ENCODE assay signal across 1 cellular context in the genomic region with DNA sequence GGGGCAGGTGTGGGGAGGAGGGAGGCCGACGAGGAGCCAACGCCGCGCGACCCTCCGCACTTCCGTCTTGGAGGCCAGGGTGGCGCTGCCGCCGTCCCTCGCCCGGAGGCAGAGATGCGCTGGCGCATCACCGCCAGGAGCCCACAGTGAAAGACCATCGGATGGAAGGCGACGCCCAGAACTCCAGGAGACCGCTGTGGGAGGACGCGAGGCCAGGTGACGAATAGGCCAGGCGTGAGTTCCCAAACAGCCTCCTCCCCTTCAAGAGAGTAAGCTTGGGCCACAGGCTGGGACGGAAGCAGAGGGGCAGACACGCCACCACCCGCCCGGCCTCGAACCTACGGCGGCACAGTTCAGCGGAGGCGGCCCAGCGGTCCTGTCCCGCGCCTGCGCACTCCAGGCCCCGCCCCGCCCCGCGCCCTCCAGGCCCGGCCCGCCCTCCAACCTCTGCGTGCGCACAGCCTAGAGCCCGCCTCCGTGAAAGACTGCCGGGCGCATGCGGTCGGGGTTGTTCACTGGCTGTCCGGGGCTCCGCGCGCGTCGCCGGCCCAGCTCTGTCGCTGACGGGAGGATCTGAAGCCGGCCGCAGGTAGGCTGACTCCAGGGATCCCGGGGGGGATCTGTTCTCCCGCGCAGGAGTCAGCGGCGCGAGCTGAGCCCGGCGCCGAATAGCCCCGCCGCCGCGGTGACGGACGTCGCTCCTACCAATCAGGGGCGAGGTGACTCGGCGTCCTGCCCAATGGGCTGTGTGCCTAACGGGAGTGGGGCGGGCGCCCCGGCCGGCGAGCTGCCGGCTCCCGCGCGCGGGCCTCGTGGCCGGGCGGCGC.
TF ChIP-seq lines count a peak whose summit lies in the region.

A gene with protein sequence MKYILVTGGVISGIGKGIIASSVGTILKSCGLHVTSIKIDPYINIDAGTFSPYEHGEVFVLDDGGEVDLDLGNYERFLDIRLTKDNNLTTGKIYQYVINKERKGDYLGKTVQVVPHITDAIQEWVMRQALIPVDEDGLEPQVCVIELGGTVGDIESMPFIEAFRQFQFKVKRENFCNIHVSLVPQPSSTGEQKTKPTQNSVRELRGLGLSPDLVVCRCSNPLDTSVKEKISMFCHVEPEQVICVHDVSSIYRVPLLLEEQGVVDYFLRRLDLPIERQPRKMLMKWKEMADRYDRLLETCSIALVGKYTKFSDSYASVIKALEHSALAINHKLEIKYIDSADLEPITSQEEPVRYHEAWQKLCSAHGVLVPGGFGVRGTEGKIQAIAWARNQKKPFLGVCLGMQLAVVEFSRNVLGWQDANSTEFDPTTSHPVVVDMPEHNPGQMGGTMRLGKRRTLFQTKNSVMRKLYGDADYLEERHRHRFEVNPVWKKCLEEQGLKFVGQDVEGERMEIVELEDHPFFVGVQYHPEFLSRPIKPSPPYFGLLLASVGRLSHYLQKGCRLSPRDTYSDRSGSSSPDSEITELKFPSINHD (plus strand): TSS at position 456 of the 827 bp plus-strand sequence. CDS start 3,595 bp downstream, outside the sequence.

TF ChIP-seq in K562, 482 proteins besides CTCF, POLR2A, EP300 and RAD21 (continued from another document and continues in another):
- TF ChIP-seq, protein P1, sequence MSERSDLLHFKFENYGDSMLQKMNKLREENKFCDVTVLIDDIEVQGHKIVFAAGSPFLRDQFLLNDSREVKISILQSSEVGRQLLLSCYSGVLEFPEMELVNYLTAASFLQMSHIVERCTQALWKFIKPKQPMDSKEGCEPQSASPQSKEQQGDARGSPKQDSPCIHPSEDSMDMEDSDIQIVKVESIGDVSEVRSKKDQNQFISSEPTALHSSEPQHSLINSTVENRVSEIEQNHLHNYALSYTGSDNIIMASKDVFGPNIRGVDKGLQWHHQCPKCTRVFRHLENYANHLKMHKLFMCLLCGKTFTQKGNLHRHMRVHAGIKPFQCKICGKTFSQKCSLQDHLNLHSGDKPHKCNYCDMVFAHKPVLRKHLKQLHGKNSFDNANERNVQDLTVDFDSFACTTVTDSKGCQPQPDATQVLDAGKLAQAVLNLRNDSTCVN (CRISPR knock-in tag; IDR thresholded peaks at IDR 0.05) = no peak
- TF ChIP-seq ETV1 (tag; conservative IDR thresholded peaks at IDR 0.05; ENCODE audit: low read depth) (peak; percentile 34; the same call in 1 of the 2 replicates), CBX1 (IDR thresholded peaks at IDR 0.05; ENCODE audit: low read depth) (peak; percentile 87; the same call in 1 of the 2 replicates), E2F3 (CRISPR knock-in tag; IDR thresholded peaks at IDR 0.05) (peak; percentile 90), SP2 (IDR thresholded peaks at IDR 0.05; ENCODE audit: extremely low read depth, low read depth, low read length, poor library complexity, severe bottlenecking) (peak; percentile 85), MAZ (CRISPR knock-in tag; conservative IDR thresholded peaks at IDR 0.05 in 1 of 2, IDR thresholded peaks at IDR 0.05 in 1 of 2) (peak; percentile 52 to 64; a peak in 3 of 4 replicates), SMAD1 (IDR thresholded peaks at IDR 0.05; ENCODE audit: low read depth, low read length, partially characterized antibody) (peak; percentile 75), CREB1 (IDR thresholded peaks at IDR 0.05) (peak; percentile 54), CREB1 (CRISPR knock-in tag; IDR thresholded peaks at IDR 0.05) (peak; percentile 77), ZNF253 (CRISPR knock-in tag; conservative IDR thresholded peaks at IDR 0.05) (no peak), ADNP (tag; IDR thresholded peaks at IDR 0.05) (peak; percentile 94), GATA2 (CRISPR knock-in tag; IDR thresholded peaks at IDR 0.05) (no peak), TEAD1 (CRISPR knock-in tag; IDR thresholded peaks at IDR 0.05) (peak in 1 of 2 experiments; percentile 14; a peak in 1 of 4 replicates), SUPT5H (IDR thresholded peaks at IDR 0.05) (peak; percentile 94), FOXM1 (IDR thresholded peaks at IDR 0.05; ENCODE audit: low read depth) (no peak), FOXM1 (CRISPR knock-in tag; IDR thresholded peaks at IDR 0.05; ENCODE audit: low read depth) (peak; percentile 51; the same call in 1 of the 2 replicates), NCOA6 (IDR thresholded peaks at IDR 0.05) (no peak), TAF1 (IDR thresholded peaks at IDR 0.05; ENCODE audit: control insufficient read depth, extremely low read depth, insufficient read depth, low read length, severe bottlenecking) (peak; percentile 80), RBM25 (IDR thresholded peaks at IDR 0.05; ENCODE audit: low read depth, low read length, severe bottlenecking) (peak; percentile 100), ZNF12 (CRISPR knock-in tag; IDR thresholded peaks at IDR 0.05) (peak; percentile 59; the same call in 1 of the 2 replicates), NR2C2 (CRISPR knock-in tag; IDR thresholded peaks at IDR 0.05) (no peak; the same call in none of the 2 replicates), NR2C2 (tag; IDR thresholded peaks at IDR 0.05) (peak; percentile 84), SAFB (IDR thresholded peaks at IDR 0.05; ENCODE audit: borderline replicate concordance, low read depth, low read length) (no peak), ZNF408 (CRISPR knock-in tag; IDR thresholded peaks at IDR 0.05; ENCODE audit: low read depth) (no peak), RBBP5 (IDR thresholded peaks at IDR 0.05; ENCODE audit: borderline replicate concordance, insufficient read depth, low read length, poor library complexity, severe bottlenecking) (peak; percentile 61), KDM4B (IDR thresholded peaks at IDR 0.05; ENCODE audit: borderline replicate concordance in 2 of 2, low read depth in 1 of 2) (peak in 1 of 2 experiments; percentile 36; a peak in 1 of 4 replicates), COPS2 (conservative IDR thresholded peaks at IDR 0.05) (no peak), SNRNP70 (optimal IDR thresholded peaks at IDR 0.05; ENCODE audit: low read depth, low read length) (no peak), L3MBTL2 (IDR thresholded peaks at IDR 0.05) (peak; percentile 97)
- TF ChIP-seq, protein P2, sequence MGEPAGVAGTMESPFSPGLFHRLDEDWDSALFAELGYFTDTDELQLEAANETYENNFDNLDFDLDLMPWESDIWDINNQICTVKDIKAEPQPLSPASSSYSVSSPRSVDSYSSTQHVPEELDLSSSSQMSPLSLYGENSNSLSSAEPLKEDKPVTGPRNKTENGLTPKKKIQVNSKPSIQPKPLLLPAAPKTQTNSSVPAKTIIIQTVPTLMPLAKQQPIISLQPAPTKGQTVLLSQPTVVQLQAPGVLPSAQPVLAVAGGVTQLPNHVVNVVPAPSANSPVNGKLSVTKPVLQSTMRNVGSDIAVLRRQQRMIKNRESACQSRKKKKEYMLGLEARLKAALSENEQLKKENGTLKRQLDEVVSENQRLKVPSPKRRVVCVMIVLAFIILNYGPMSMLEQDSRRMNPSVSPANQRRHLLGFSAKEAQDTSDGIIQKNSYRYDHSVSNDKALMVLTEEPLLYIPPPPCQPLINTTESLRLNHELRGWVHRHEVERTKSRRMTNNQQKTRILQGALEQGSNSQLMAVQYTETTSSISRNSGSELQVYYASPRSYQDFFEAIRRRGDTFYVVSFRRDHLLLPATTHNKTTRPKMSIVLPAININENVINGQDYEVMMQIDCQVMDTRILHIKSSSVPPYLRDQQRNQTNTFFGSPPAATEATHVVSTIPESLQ (CRISPR knock-in tag; IDR thresholded peaks at IDR 0.05) = peak; percentile 92; the same call in 1 of the 2 replicates
- TF ChIP-seq, protein P3, sequence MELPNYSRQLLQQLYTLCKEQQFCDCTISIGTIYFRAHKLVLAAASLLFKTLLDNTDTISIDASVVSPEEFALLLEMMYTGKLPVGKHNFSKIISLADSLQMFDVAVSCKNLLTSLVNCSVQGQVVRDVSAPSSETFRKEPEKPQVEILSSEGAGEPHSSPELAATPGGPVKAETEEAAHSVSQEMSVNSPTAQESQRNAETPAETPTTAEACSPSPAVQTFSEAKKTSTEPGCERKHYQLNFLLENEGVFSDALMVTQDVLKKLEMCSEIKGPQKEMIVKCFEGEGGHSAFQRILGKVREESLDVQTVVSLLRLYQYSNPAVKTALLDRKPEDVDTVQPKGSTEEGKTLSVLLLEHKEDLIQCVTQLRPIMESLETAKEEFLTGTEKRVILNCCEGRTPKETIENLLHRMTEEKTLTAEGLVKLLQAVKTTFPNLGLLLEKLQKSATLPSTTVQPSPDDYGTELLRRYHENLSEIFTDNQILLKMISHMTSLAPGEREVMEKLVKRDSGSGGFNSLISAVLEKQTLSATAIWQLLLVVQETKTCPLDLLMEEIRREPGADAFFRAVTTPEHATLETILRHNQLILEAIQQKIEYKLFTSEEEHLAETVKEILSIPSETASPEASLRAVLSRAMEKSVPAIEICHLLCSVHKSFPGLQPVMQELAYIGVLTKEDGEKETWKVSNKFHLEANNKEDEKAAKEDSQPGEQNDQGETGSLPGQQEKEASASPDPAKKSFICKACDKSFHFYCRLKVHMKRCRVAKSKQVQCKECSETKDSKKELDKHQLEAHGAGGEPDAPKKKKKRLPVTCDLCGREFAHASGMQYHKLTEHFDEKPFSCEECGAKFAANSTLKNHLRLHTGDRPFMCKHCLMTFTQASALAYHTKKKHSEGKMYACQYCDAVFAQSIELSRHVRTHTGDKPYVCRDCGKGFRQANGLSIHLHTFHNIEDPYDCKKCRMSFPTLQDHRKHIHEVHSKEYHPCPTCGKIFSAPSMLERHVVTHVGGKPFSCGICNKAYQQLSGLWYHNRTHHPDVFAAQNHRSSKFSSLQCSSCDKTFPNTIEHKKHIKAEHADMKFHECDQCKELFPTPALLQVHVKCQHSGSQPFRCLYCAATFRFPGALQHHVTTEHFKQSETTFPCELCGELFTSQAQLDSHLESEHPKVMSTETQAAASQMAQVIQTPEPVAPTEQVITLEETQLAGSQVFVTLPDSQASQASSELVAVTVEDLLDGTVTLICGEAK (IDR thresholded peaks at IDR 0.05) = peak; percentile 71
- TF ChIP-seq, protein P3 (CRISPR knock-in tag; IDR thresholded peaks at IDR 0.05) = no peak
- TF ChIP-seq, protein P4, sequence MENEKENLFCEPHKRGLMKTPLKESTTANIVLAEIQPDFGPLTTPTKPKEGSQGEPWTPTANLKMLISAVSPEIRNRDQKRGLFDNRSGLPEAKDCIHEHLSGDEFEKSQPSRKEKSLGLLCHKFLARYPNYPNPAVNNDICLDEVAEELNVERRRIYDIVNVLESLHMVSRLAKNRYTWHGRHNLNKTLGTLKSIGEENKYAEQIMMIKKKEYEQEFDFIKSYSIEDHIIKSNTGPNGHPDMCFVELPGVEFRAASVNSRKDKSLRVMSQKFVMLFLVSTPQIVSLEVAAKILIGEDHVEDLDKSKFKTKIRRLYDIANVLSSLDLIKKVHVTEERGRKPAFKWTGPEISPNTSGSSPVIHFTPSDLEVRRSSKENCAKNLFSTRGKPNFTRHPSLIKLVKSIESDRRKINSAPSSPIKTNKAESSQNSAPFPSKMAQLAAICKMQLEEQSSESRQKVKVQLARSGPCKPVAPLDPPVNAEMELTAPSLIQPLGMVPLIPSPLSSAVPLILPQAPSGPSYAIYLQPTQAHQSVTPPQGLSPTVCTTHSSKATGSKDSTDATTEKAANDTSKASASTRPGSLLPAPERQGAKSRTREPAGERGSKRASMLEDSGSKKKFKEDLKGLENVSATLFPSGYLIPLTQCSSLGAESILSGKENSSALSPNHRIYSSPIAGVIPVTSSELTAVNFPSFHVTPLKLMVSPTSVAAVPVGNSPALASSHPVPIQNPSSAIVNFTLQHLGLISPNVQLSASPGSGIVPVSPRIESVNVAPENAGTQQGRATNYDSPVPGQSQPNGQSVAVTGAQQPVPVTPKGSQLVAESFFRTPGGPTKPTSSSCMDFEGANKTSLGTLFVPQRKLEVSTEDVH (IDR thresholded peaks at IDR 0.05; ENCODE audit: low read depth, partially characterized antibody) = peak; percentile 73
- TF ChIP-seq, protein P5, sequence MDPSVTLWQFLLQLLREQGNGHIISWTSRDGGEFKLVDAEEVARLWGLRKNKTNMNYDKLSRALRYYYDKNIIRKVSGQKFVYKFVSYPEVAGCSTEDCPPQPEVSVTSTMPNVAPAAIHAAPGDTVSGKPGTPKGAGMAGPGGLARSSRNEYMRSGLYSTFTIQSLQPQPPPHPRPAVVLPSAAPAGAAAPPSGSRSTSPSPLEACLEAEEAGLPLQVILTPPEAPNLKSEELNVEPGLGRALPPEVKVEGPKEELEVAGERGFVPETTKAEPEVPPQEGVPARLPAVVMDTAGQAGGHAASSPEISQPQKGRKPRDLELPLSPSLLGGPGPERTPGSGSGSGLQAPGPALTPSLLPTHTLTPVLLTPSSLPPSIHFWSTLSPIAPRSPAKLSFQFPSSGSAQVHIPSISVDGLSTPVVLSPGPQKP (CRISPR knock-in tag; IDR thresholded peaks at IDR 0.05) = no peak
- TF ChIP-seq, protein P6, sequence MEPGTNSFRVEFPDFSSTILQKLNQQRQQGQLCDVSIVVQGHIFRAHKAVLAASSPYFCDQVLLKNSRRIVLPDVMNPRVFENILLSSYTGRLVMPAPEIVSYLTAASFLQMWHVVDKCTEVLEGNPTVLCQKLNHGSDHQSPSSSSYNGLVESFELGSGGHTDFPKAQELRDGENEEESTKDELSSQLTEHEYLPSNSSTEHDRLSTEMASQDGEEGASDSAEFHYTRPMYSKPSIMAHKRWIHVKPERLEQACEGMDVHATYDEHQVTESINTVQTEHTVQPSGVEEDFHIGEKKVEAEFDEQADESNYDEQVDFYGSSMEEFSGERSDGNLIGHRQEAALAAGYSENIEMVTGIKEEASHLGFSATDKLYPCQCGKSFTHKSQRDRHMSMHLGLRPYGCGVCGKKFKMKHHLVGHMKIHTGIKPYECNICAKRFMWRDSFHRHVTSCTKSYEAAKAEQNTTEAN (CRISPR knock-in tag; IDR thresholded peaks at IDR 0.05) = no peak
